Comparison of ENCODE assay signal across 30 cellular contexts in the genomic region with DNA sequence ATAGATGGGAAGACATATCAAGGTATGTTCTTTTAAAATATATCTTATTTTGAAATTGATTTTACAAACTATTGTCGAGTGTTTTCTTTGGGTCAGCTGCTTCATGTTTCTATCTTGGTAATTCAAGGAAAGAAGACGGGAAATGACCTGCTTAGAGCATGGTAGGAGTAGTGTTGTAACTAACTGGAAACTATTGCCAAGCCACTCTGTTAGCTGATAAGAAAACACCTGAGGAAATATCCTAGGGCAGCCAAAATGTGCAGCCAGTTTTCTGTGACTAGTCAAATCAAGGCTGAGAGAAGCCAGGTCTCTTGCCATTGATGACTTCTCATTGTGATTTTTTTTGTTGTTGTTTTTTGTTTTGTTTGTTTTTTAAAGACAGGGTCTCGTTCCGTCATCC. TPM values are rescaled to one million over a fixed set of nuclear protein-coding genes. Genes with fewer than 3 reads are reported as not detected.
DNase-seq lines count a peak whose midpoint lies in the region; ATAC-seq, FAIRE-seq and TF ChIP-seq lines count a peak whose summit lies in the region.
"Had no signal": no experiment of that assay in that cellular context is flagged by ENCODE, and none has a peak within 500 bp of the region (broad histone marks: within the 10 kb centered on the region; RNA-seq: fewer than 3 reads in every experiment).

No MANE protein-coding gene starts in this region.

- H3K4me3 Mint-ChIP-seq in CD8-positive, alpha-beta T cell = no peak overlapping the region
- H3K4me3 Mint-ChIP-seq in GM23338 = no peak overlapping the region
- H3K4me3 Mint-ChIP-seq: B cell; CD8-positive, alpha-beta memory T cell; HFFc6 had no signal

- peaks cover 81% of the 10 kb centered on the region for H3K36me3 Mint-ChIP-seq in CD8-positive, alpha-beta T cell
- H3K36me3 Mint-ChIP-seq in GM23338 (ENCODE audit: low read depth) = peaks cover 72% of the 10 kb centered on the region

- WGBS in pancreas, 2 donors = 54 to 58% methylated on average over 4 of the region's 4 CpGs

- no peaks in the 10 kb centered on the region for H3F3A ChIP-seq in GM23338 (replicated peaks; ENCODE audit: low read depth)

- no peak for TF ChIP-seq CTCF in CD8-positive, alpha-beta T cell (IDR thresholded peaks at IDR 0.05)
- TF ChIP-seq CTCF in GM23338 (conservative IDR thresholded peaks at IDR 0.05; ENCODE audit: low read depth in 2 of 2) = no peak
- no peak for TF ChIP-seq CTCF in pancreas (IDR thresholded peaks at IDR 0.05)
- TF ChIP-seq CTCF in omental fat pad (IDR thresholded peaks at IDR 0.05) = no peak

- no peaks in the 10 kb centered on the region for H3K27me3 ChIP-seq in CD8-positive, alpha-beta T cell (ENCODE audit: insufficient read depth, low read length)
- H3K27me3 ChIP-seq in GM23338 (ENCODE audit: insufficient read depth) (no peaks in the 10 kb centered on the region), pancreas (no peaks in the 10 kb centered on the region)
- H3K27me3 ChIP-seq: MG63, SJCRH30 had no signal

- POLR2A ChIA-PET in CD8-positive, alpha-beta T cell (lab: Charles Lee) = interaction anchor here (0.8 kb wide), 1 partner anchor 30 kb away, joined by 3 read pairs; the partner anchor contains the start of gene METAP2

- H3K4me1 Mint-ChIP-seq in CD8-positive, alpha-beta T cell (ENCODE audit: low read depth) = peaks cover 21% of the 10 kb centered on the region
- H3K4me1 Mint-ChIP-seq in GM23338 = peaks cover 6% of the 10 kb centered on the region; the same call in 1 of the 3 replicates

- peaks cover 41% of the 10 kb centered on the region for H3K36me3 ChIP-seq in CD8-positive, alpha-beta T cell (ENCODE audit: insufficient read depth, low read length)
- H3K36me3 ChIP-seq in GM23338 (ENCODE audit: insufficient read depth) (peaks cover 22% of the 10 kb centered on the region; the same call in 1 of the 2 replicates), pancreas (peaks cover 0 to 15% (median 12%) of the 10 kb centered on the region in 3 donors)

- no peak overlapping the region for H3K4me2 ChIP-seq in GM23338
- H3K4me2 ChIP-seq: PC-9 had no signal

- H3K27ac ChIP-seq in CD8-positive, alpha-beta T cell (ENCODE audit: low read depth, low read length) = no peak overlapping the region
- H3K27ac ChIP-seq in GM23338 (ENCODE audit: low read depth) = peak overlapping the region; percentile 42; the same call in 1 of the 2 replicates
- peak overlapping the region in 2 of 4 donors; percentile 43 to 79 for H3K27ac ChIP-seq in pancreas
- H3K27ac ChIP-seq: C4-2B, GM23248, PC-9, SJCRH30 had no signal

- no peaks in the 10 kb centered on the region for H3K9me2 ChIP-seq in GM23338 (ENCODE audit: insufficient read depth)

- no peaks in the 10 kb centered on the region for H3K9me3 ChIP-seq in CD8-positive, alpha-beta T cell (ENCODE audit: low read length)
- H3K9me3 ChIP-seq in pancreas = no peaks in the 10 kb centered on the region
- H3K9me3 ChIP-seq: HAP-1, MG63, SJCRH30 had no signal

- intact Hi-C loops in CD8-positive, alpha-beta T cell (cut with DNase I, micrococcal nuclease) = no loop called here
- intact Hi-C loops in pancreas (cut with DNase I) = no loop called here

- no peak for DNase-seq in CD8-positive, alpha-beta T cell
- DNase-seq in GM23338 (ENCODE audit: low spot score) = no peak
- DNase-seq in left lobe of liver (ENCODE audit: low spot score) = no peak
- DNase-seq in pancreas = peak in 3 of 6 donors; percentile 26 to 37 (median 27)
- no peak for DNase-seq in omental fat pad (ENCODE audit: low spot score)
- no peak for DNase-seq in stimulated activated CD4-positive, alpha-beta T cell treated with anti-CD3 and anti-CD28 coated beads, Interleukin-4, amount 100 ng/mL, for 1 hour
- no peak for DNase-seq in putamen (ENCODE audit: low spot score)
- DNase-seq: CD8-positive, alpha-beta memory T cell; DMS 273 treated with DMSO at 0.1 percent for 48 hours; DMS79; EL; GDM1; GM23248; HFFc6; KBM-7; MG63; NCI-H1417; NCI-H1694; NCI-H2029 treated with DMSO at 0.1 percent for 48 hours; NCI-H526 treated with DMSO at 0.1 percent for 48 hours; PC-9; SJCRH30 had no signal

- peaks cover 27% of the 10 kb centered on the region for H4K20me1 ChIP-seq in GM23338 (replicated peaks; ENCODE audit: insufficient read depth)

- FAIRE-seq in pancreas (lab: Jason Lieb, UNC) = no peak
- FAIRE-seq: GM12878, HTR-8/SVneo had no signal

- CTCF ChIA-PET in CD8-positive, alpha-beta T cell (lab: Charles Lee) = no interaction called here

- ATAC-seq in CD8-positive, alpha-beta T cell = no peak
- ATAC-seq in GM23338 (no peak), left lobe of liver (peak; percentile 90), pancreas (peak; percentile 87 to 94 (median 90)), omental fat pad (ENCODE audit: low FRiP score) (no peak)
- ATAC-seq: GM12878, Right ventricle myocardium inferior had no signal

- H3K79me2 ChIP-seq in GM23338 (replicated peaks; ENCODE audit: insufficient read depth) = peaks cover 50% of the 10 kb centered on the region

- no peak overlapping the region for H2AFZ ChIP-seq in GM23338
- H2AFZ ChIP-seq: GM23248, PC-9 had no signal

- H3K27me3 Mint-ChIP-seq in CD8-positive, alpha-beta T cell (ENCODE audit: low read depth) = no peaks in the 10 kb centered on the region
- H3K27me3 Mint-ChIP-seq in GM23338 (ENCODE audit: insufficient read depth, low read depth, poor library complexity) = peaks cover 2% of the 10 kb centered on the region
- H3K27me3 Mint-ChIP-seq: B cell; CD8-positive, alpha-beta memory T cell had no signal

- H3K4me1 ChIP-seq in CD8-positive, alpha-beta T cell (ENCODE audit: insufficient read depth, low read length) = no peaks in the 10 kb centered on the region
- H3K4me1 ChIP-seq in GM23338 (ENCODE audit: insufficient read depth) = no peaks in the 10 kb centered on the region
- H3K4me1 ChIP-seq in pancreas = peaks cover 0 to 20% (median 7%) of the 10 kb centered on the region in 3 donors
- H3K4me1 ChIP-seq: HAP-1, SJCRH30 had no signal

- peak overlapping the region; percentile 50 for H3K27ac Mint-ChIP-seq in CD8-positive, alpha-beta T cell
- no peak overlapping the region for H3K27ac Mint-ChIP-seq in GM23338
- H3K27ac Mint-ChIP-seq: B cell, HFFc6 had no signal

- no peak overlapping the region for H3K4me3 ChIP-seq in CD8-positive, alpha-beta T cell (ENCODE audit: low read depth, low read length)
- no peak overlapping the region for H3K4me3 ChIP-seq in GM23338
- H3K4me3 ChIP-seq in pancreas = no peak overlapping the region
- H3K4me3 ChIP-seq: GM12878, GM23248, HAP-1, MG63, PC-9, SJCRH30 had no signal

- H3K9me3 Mint-ChIP-seq in CD8-positive, alpha-beta T cell = peaks cover 2% of the 10 kb centered on the region
- no peaks in the 10 kb centered on the region for H3K9me3 Mint-ChIP-seq in GM23338
- H3K9me3 Mint-ChIP-seq: CD8-positive, alpha-beta memory T cell; HFFc6 had no signal

RNA-seq across cellular contexts. Expression of gene METAP2, which starts 30.2 kb away (rescaled TPM):
- 10 to 100 TPM; 68.3 to 69.9 TPM for total RNA-seq in CD8-positive, alpha-beta T cell
- 111 and 130 TPM in 2 replicates for total RNA-seq in GM23338 (2014; rRNA removed; shearing (Covaris generic))
- polyA plus RNA-seq in GM23338 (2016; fragmentation: Nextera tagmentation; extraction: Ambion mirVana) (153 and 159 TPM in 2 replicates), pancreas (10 to 100 TPM; 22.4 to 57.2 TPM)
- total RNA-seq in left lobe of liver (22.0 TPM), pancreas (10 to 100 TPM; 29.8 to 43.5 (median 31.6) TPM), omental fat pad (100 to 1,000 TPM in 1 of 4 donors, 10 to 100 TPM in 3; 50.3 to 124 (median 66.3) TPM)

RNA-seq across cellular contexts. Expression of gene USP44, which starts 47.1 kb away (rescaled TPM):
- total RNA-seq in CD8-positive, alpha-beta T cell = 1 to 10 TPM; 2.2 to 2.3 TPM
- 243 and 248 TPM in 2 replicates for total RNA-seq in GM23338 (2014; rRNA removed; shearing (Covaris generic))
- polyA plus RNA-seq in GM23338 (2016; fragmentation: Nextera tagmentation; extraction: Ambion mirVana) (193 and 235 TPM in 2 replicates), pancreas (1 to 10 TPM; 2.2 to 2.4 TPM)
- total RNA-seq in left lobe of liver (0.18 TPM), pancreas (1 to 10 TPM; 2.1 to 4.3 (median 2.4) TPM), omental fat pad (1 to 10 TPM; 1.3 to 4.7 (median 4.0) TPM)
- total RNA-seq: HFFc6, NCI-H460, RPMI7951 had no signal

Comparison
In these comparisons a context has a peak if more than half of its experiments do, and no peak if none do; other contexts are left out.
1. ATAC-seq: peak in left lobe of liver (single experiment) and pancreas (4 of 4); none in CD8-positive, alpha-beta T cell (single experiment), GM23338 (single experiment) and omental fat pad (single experiment).
2. RNA of gene USP44, which starts 47.1 kb away (total RNA-seq): 243 to 248 TPM in GM23338; 1.3 to 4.7 TPM in omental fat pad, 2.1 to 4.3 TPM in pancreas, 2.2 to 2.3 TPM in CD8-positive, alpha-beta T cell and 0.18 TPM in left lobe of liver (single experiment); every median in the first group is over 10 times any median in the second.